Comparison of ENCODE assay signal across 1 cellular context in genomic region chrX:74614193-74614909, GRCh38.
TF ChIP-seq lines count a peak whose summit lies in the region.

A gene with protein sequence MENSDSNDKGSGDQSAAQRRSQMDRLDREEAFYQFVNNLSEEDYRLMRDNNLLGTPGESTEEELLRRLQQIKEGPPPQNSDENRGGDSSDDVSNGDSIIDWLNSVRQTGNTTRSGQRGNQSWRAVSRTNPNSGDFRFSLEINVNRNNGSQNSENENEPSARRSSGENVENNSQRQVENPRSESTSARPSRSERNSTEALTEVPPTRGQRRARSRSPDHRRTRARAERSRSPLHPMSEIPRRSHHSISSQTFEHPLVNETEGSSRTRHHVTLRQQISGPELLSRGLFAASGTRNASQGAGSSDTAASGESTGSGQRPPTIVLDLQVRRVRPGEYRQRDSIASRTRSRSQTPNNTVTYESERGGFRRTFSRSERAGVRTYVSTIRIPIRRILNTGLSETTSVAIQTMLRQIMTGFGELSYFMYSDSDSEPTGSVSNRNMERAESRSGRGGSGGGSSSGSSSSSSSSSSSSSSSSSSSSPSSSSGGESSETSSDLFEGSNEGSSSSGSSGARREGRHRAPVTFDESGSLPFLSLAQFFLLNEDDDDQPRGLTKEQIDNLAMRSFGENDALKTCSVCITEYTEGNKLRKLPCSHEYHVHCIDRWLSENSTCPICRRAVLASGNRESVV (minus strand): TSS chrX:74614624. CDS start chrX:74595977, 18,647 bp downstream.

TF ChIP-seq in K562, 482 proteins besides CTCF, POLR2A, EP300 and RAD21 (continued from another document and continues in another):
- 0 out of 2 replicates have a peak, but pooled peaks have one; percentile 8 for TF ChIP-seq TEAD4 (IDR thresholded peaks at IDR 0.05; ENCODE audit: low read length)
- no peak for TF ChIP-seq TEAD4 (CRISPR knock-in tag; IDR thresholded peaks at IDR 0.05; ENCODE audit: borderline replicate concordance)
- TF ChIP-seq ZNF639 (CRISPR knock-in tag; conservative IDR thresholded peaks at IDR 0.05 in 1 of 2, IDR thresholded peaks at IDR 0.05 in 1 of 2) = 0 out of 4 replicates have a peak, but pooled peaks of 1 of the 2 experiments have one; percentile 36
- TF ChIP-seq ZNF592 (IDR thresholded peaks at IDR 0.05) = no peak
- peak; percentile 76 for TF ChIP-seq USF1 (CRISPR knock-in tag; IDR thresholded peaks at IDR 0.05)
- TF ChIP-seq CREB1 (IDR thresholded peaks at IDR 0.05) = peak; percentile 50; the same call in 1 of the 2 replicates
- TF ChIP-seq CREB1 (CRISPR knock-in tag; IDR thresholded peaks at IDR 0.05) = peak; percentile 59
- TF ChIP-seq, protein P1, sequence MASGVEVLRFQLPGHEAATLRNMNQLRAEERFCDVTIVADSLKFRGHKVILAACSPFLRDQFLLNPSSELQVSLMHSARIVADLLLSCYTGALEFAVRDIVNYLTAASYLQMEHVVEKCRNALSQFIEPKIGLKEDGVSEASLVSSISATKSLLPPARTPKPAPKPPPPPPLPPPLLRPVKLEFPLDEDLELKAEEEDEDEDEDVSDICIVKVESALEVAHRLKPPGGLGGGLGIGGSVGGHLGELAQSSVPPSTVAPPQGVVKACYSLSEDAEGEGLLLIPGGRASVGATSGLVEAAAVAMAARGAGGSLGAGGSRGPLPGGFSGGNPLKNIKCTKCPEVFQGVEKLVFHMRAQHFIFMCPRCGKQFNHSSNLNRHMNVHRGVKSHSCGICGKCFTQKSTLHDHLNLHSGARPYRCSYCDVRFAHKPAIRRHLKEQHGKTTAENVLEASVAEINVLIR (CRISPR knock-in tag; IDR thresholded peaks at IDR 0.05) = 0 out of 2 replicates have a peak, but pooled peaks have one; percentile 18
- peak; percentile 83 for TF ChIP-seq EP400 (IDR thresholded peaks at IDR 0.05)
- peak; percentile 71 for TF ChIP-seq TBP (optimal IDR thresholded peaks at IDR 0.05; ENCODE audit: low read depth, low read length)
- no peak for TF ChIP-seq TBL1XR1 (IDR thresholded peaks at IDR 0.05; ENCODE audit: low read length in 2 of 2)
- TF ChIP-seq RAD51 (IDR thresholded peaks at IDR 0.05; ENCODE audit: borderline replicate concordance, low read depth) = peak; percentile 59
- TF ChIP-seq MYBL2 (IDR thresholded peaks at IDR 0.05; ENCODE audit: low read depth) = peak; percentile 70
- TF ChIP-seq MYBL2 (CRISPR knock-in tag; IDR thresholded peaks at IDR 0.05; ENCODE audit: borderline replicate concordance) = no peak
- TF ChIP-seq PRPF4 (IDR thresholded peaks at IDR 0.05; ENCODE audit: insufficient read depth, low read depth, low read length, poor library complexity, severe bottlenecking) = no peak
- TF ChIP-seq HOXB6 (CRISPR knock-in tag; IDR thresholded peaks at IDR 0.05; ENCODE audit: borderline replicate concordance) = no peak
- no peak for TF ChIP-seq PATZ1 (CRISPR knock-in tag; IDR thresholded peaks at IDR 0.05; ENCODE audit: borderline replicate concordance)
- TF ChIP-seq GABPB1 (CRISPR knock-in tag; IDR thresholded peaks at IDR 0.05) = peak; percentile 55
- no peak for TF ChIP-seq ZNF699 (CRISPR knock-in tag; IDR thresholded peaks at IDR 0.05; ENCODE audit: insufficient replicate concordance)
- TF ChIP-seq MBD2 (IDR thresholded peaks at IDR 0.05; ENCODE audit: borderline replicate concordance, low read depth) = peak; percentile 55; the same call in 1 of the 2 replicates
- TF ChIP-seq ZFX (CRISPR knock-in tag; IDR thresholded peaks at IDR 0.05) = peak; percentile 52
- peak; percentile 66 for TF ChIP-seq ZNF407 (IDR thresholded peaks at IDR 0.05; ENCODE audit: low read depth)
- TF ChIP-seq SUPT5H (IDR thresholded peaks at IDR 0.05) = peak; percentile 67
- no peak for TF ChIP-seq ZBTB17 (CRISPR knock-in tag; IDR thresholded peaks at IDR 0.05)
- TF ChIP-seq NRF1 (conservative IDR thresholded peaks at IDR 0.05 in 1 of 2, IDR thresholded peaks at IDR 0.05 in 1 of 2) = peak; percentile 62 to 70
